In genomic region chr9:132154925-132155324, GRCh38 we compare ENCODE assay signal across 24 cellular contexts. TPM values are rescaled to one million over a fixed set of nuclear protein-coding genes. Genes with fewer than 3 reads are reported as not detected.
DNase-seq lines count a peak whose midpoint lies in the region; ATAC-seq, FAIRE-seq and TF ChIP-seq lines count a peak whose summit lies in the region.
"Had no signal": no experiment of that assay in that cellular context is flagged by ENCODE, and none has a peak within 500 bp of the region (broad histone marks: within the 10 kb centered on the region; RNA-seq: fewer than 3 reads in every experiment).

No MANE protein-coding gene starts in this region.

- ATAC-seq in mucosa of descending colon (no peak), GM21717 (IDR thresholded peaks at IDR 0.05; ENCODE audit: unreplicated experiment) (no peak)
- ATAC-seq: A549, PC-3 had no signal

- H3K27me3 ChIP-seq in BLaER1 = no peaks in the 10 kb centered on the region
- H3K27me3 ChIP-seq in H9 (ENCODE audit: insufficient read depth, low read length) = peaks cover 4% of the 10 kb centered on the region; the same call in 1 of the 2 replicates
- peaks cover 0 to 14% (median 3%) of the 10 kb centered on the region in 4 experiments; a peak in 5 of 7 replicates for H3K27me3 ChIP-seq in H1 (replicated peaks in 1 of 4; ENCODE audit: control insufficient read depth in 3 of 4, extremely low read depth in 1 of 4, insufficient read depth in 3 of 4, low read length in 3 of 4)
- H3K27me3 ChIP-seq in mesendoderm (ENCODE audit: insufficient read depth, low read length, poor library complexity) = peaks cover 4% of the 10 kb centered on the region

- no peak overlapping the region for H2BK12ac ChIP-seq in H9 (ENCODE audit: insufficient read length, low read depth, low read length)
- no peak overlapping the region for H2BK12ac ChIP-seq in H1 (ENCODE audit: low read depth, low read length)

- no peak overlapping the region for H3K18ac ChIP-seq in H9 (ENCODE audit: insufficient read length, low read depth, low read length)
- peak overlapping the region; percentile 75; the same call in 1 of the 2 replicates for H3K18ac ChIP-seq in H1 (ENCODE audit: extremely low read depth, low read length)
- H3K18ac ChIP-seq in mesendoderm (ENCODE audit: low read length) = no peak overlapping the region

- H3K4me3 Mint-ChIP-seq in H9 = peak overlapping the region in 1 of 2 experiments; percentile 19; a peak in 1 of 5 replicates
- H3K4me3 Mint-ChIP-seq: CD8-positive, alpha-beta memory T cell; IgD-negative memory B cell had no signal

- POLR2A ChIA-PET in H1 (lab: Charles Lee; ENCODE audit: partially characterized antibody) = interaction anchor here (0.6 to 1.7 kb wide), 2 partner anchors 9 to 20 kb away, joined by 3 to 7 read pairs; no protein-coding TSS in a partner anchor

- H4K20me1 ChIP-seq in BLaER1 (no peaks in the 10 kb centered on the region), H9 (ENCODE audit: control insufficient read depth, insufficient read depth, insufficient read length) (no peaks in the 10 kb centered on the region), H1 (replicated peaks in 1 of 2; ENCODE audit: control insufficient read depth in 1 of 2, insufficient read depth in 2 of 2, low read length in 2 of 2) (peaks cover 0 to 2% of the 10 kb centered on the region in 2 experiments)

- no peak overlapping the region for H3K27ac ChIP-seq in BLaER1
- H3K27ac ChIP-seq in H9 (ENCODE audit: insufficient read length, low read depth, low read length) = no peak overlapping the region
- no peak overlapping the region for H3K27ac ChIP-seq in H1 (ENCODE audit: low read depth, low read length)
- H3K27ac ChIP-seq in mesendoderm (ENCODE audit: low read depth, low read length) = no peak overlapping the region
- H3K27ac ChIP-seq: A549, RWPE1 had no signal

- WGBS in H9 (ENCODE audit: extremely low coverage, insufficient read length, low lambda C conversion rate) = no CpG with 5 or more reads among the region's 11 CpGs
- WGBS in H1 (ENCODE audit: extremely low coverage in 1 of 2, insufficient coverage in 1 of 2, insufficient read length in 1 of 2, insufficient replicate concordance in 2 of 2, low coverage in 1 of 2, low lambda C conversion rate in 2 of 2, missing lambda C conversion rate in 1 of 2), 2 experiments = 39% methylated on average over 11 of the region's 11 CpGs; no CpG with 5 or more reads in 1 of the 2 experiments
- no CpG with 5 or more reads among the region's 11 CpGs for WGBS in mesendoderm (ENCODE audit: extremely low coverage, insufficient coverage, low lambda C conversion rate)

- no peak overlapping the region for H3K23ac ChIP-seq in H9 (ENCODE audit: insufficient read length, low read depth, low read length)
- no peak overlapping the region for H3K23ac ChIP-seq in H1 (ENCODE audit: insufficient read length)
- no peak overlapping the region for H3K23ac ChIP-seq in mesendoderm (ENCODE audit: low read length)

- H2BK5ac ChIP-seq in H9 (ENCODE audit: insufficient read length, low read length) (no peak overlapping the region), H1 (ENCODE audit: low read depth, low read length) (no peak overlapping the region; the same call in 1 of the 2 replicates), mesendoderm (ENCODE audit: low read length) (no peak overlapping the region)

- peak overlapping the region in 2 of 3 experiments; percentile 28 to 60; a peak in 3 of 7 replicates for H3K27ac Mint-ChIP-seq in H9
- H3K27ac Mint-ChIP-seq: IgD-negative memory B cell had no signal

- H2BK120ac ChIP-seq in H9 (ENCODE audit: low read depth, low read length, poor library complexity, severe bottlenecking) = no peak overlapping the region
- H2BK120ac ChIP-seq in H1 (replicated peaks; ENCODE audit: low read depth, low read length) = no peak overlapping the region
- no peak overlapping the region for H2BK120ac ChIP-seq in mesendoderm (ENCODE audit: low read depth, low read length)

- no peak overlapping the region for H3K56ac ChIP-seq in H9 (ENCODE audit: insufficient read length, low read depth, low read length)
- no peak overlapping the region for H3K56ac ChIP-seq in H1 (replicated peaks; ENCODE audit: insufficient read length, low read depth, low read length)
- no peak overlapping the region for H3K56ac ChIP-seq in mesendoderm (ENCODE audit: low read length)

- H3T11ph ChIP-seq in H9 (ENCODE audit: low read length) = no peak overlapping the region

- peaks cover 13 to 23% of the 10 kb centered on the region in 2 experiments for H3K4me1 Mint-ChIP-seq in H9
- H3K4me1 Mint-ChIP-seq: CD8-positive, alpha-beta memory T cell; IgD-negative memory B cell had no signal

- peaks cover 76% of the 10 kb centered on the region for H3K27me3 Mint-ChIP-seq in H9 (ENCODE audit: low read depth)

- H3K36me3 ChIP-seq in BLaER1 = no peaks in the 10 kb centered on the region
- no peaks in the 10 kb centered on the region for H3K36me3 ChIP-seq in H1 (ENCODE audit: control insufficient read depth in 2 of 4, insufficient read depth in 4 of 4, low read length in 3 of 4)
- no peaks in the 10 kb centered on the region for H3K36me3 ChIP-seq in mesendoderm (ENCODE audit: control insufficient read depth, insufficient read depth, low read length)
- H3K36me3 ChIP-seq in mucosa of descending colon (ENCODE audit: low read depth) = no peaks in the 10 kb centered on the region
- H3K36me3 ChIP-seq: HAP-1 had no signal

- H4K5ac ChIP-seq in H9 (ENCODE audit: insufficient read length, low read depth, low read length) (no peak overlapping the region), H1 (ENCODE audit: insufficient read length, low read depth, low read length) (no peak overlapping the region), mesendoderm (ENCODE audit: low read length) (no peak overlapping the region)

- H2AK5ac ChIP-seq in H9 (ENCODE audit: insufficient read length, low read length) (no peak overlapping the region), H1 (ENCODE audit: low read depth, low read length) (no peak overlapping the region), mesendoderm (ENCODE audit: low read length) (no peak overlapping the region)

- H3K4ac ChIP-seq in H9 (ENCODE audit: low read depth, low read length) (no peak overlapping the region), H1 (replicated peaks; ENCODE audit: insufficient read length, low read depth, low read length) (no peak overlapping the region), mesendoderm (ENCODE audit: low read depth, low read length) (no peak overlapping the region)

- no peak for TF ChIP-seq CTCF in H9 (conservative IDR thresholded peaks at IDR 0.05)
- no peak for TF ChIP-seq CTCF in H1 (IDR thresholded peaks at IDR 0.05; ENCODE audit: control extremely low read depth in 1 of 3, insufficient read depth in 1 of 3, low read depth in 1 of 3, low read length in 3 of 3)
- no peak for TF ChIP-seq CTCF in mucosa of descending colon (IDR thresholded peaks at IDR 0.05)

- H4K91ac ChIP-seq in H9 (ENCODE audit: insufficient read length, low read depth, low read length) = no peak overlapping the region
- no peak overlapping the region for H4K91ac ChIP-seq in H1 (replicated peaks; ENCODE audit: insufficient read length, low read length)

- H4K8ac ChIP-seq in H9 (replicated peaks; ENCODE audit: insufficient read length, low read depth, low read length) (no peak overlapping the region), H1 (ENCODE audit: extremely low read depth, insufficient read depth, low read length) (no peak overlapping the region), mesendoderm (ENCODE audit: low read depth, low read length) (no peak overlapping the region)

- no peak overlapping the region for H2AFZ ChIP-seq in H9 (ENCODE audit: low read length)
- H2AFZ ChIP-seq in H1 (ENCODE audit: low read length) = peak overlapping the region; percentile 62

- H2BK15ac ChIP-seq in H9 (ENCODE audit: low read depth, low read length) (no peak overlapping the region), H1 (ENCODE audit: low read length) (no peak overlapping the region), mesendoderm (replicated peaks; ENCODE audit: low read depth) (no peak overlapping the region)

- no peaks in the 10 kb centered on the region for H3K79me1 ChIP-seq in H9 (ENCODE audit: insufficient read depth, low read depth, low read length, poor library complexity, severe bottlenecking)
- H3K79me1 ChIP-seq in H1 (ENCODE audit: low read depth, low read length) = no peaks in the 10 kb centered on the region
- H3K79me1 ChIP-seq in mesendoderm (ENCODE audit: low read length) = no peaks in the 10 kb centered on the region

- peak overlapping the region; percentile 19; the same call in 1 of the 2 replicates for H3K4me2 ChIP-seq in BLaER1
- H3K4me2 ChIP-seq in H9 (ENCODE audit: insufficient read depth, insufficient read length, low read length) = no peak overlapping the region
- H3K4me2 ChIP-seq in H1 (ENCODE audit: insufficient read depth in 1 of 2, low read depth in 2 of 2, low read length in 2 of 2) = 0 out of 4 replicates have a peak overlapping the region, but pooled peaks have one; percentile 6 to 8
- no peak overlapping the region for H3K4me2 ChIP-seq in mesendoderm (ENCODE audit: low read length)
- H3K4me2 ChIP-seq: A549 had no signal

- H3K79me2 ChIP-seq in H9 (ENCODE audit: insufficient read depth, low read length) (no peaks in the 10 kb centered on the region), H1 (ENCODE audit: control insufficient read depth in 1 of 2, insufficient read depth in 2 of 2, low read length in 2 of 2) (no peaks in the 10 kb centered on the region), mesendoderm (ENCODE audit: control insufficient read depth, insufficient read depth, low read length) (no peaks in the 10 kb centered on the region)

- TF ChIP-seq RAD21 in H1 (IDR thresholded peaks at IDR 0.05 in 1 of 2, conservative IDR thresholded peaks at IDR 0.05 in 1 of 2; ENCODE audit: low read depth in 2 of 2, low read length in 2 of 2) = no peak; a peak in 1 of 4 replicates

- no peak overlapping the region for H3K4me3 ChIP-seq in BLaER1
- H3K4me3 ChIP-seq in H1 (ENCODE audit: extremely low read depth in 1 of 4, insufficient read depth in 2 of 4, low read depth in 3 of 4, low read length in 4 of 4) = no peak overlapping the region
- H3K4me3 ChIP-seq in mesendoderm (ENCODE audit: low read length) = no peak overlapping the region
- H3K4me3 ChIP-seq in mucosa of descending colon = no peak overlapping the region
- H3K4me3 ChIP-seq: A549, HAP-1 had no signal

- intact Hi-C loops in mucosa of descending colon (cut with DNase I, micrococcal nuclease) = no loop called here

- no peak for TF ChIP-seq EP300 in H1 (IDR thresholded peaks at IDR 0.05; ENCODE audit: borderline replicate concordance in 1 of 2, low read depth in 2 of 2, low read length in 2 of 2)

- H3K23me2 ChIP-seq in H9 (ENCODE audit: insufficient read length, low read depth, low read length, poor library complexity, severe bottlenecking) (no peaks in the 10 kb centered on the region), H1 (ENCODE audit: low read depth, low read length) (no peaks in the 10 kb centered on the region)

- H3K4me1 ChIP-seq in BLaER1 = peaks cover 52% of the 10 kb centered on the region
- peaks cover 3% of the 10 kb centered on the region; the same call in 1 of the 2 replicates for H3K4me1 ChIP-seq in H9 (ENCODE audit: insufficient read depth, low read length)
- H3K4me1 ChIP-seq in H1 (replicated peaks in 1 of 4; ENCODE audit: control insufficient read depth in 3 of 4, insufficient read depth in 4 of 4, low read length in 3 of 4) = peaks cover 0 to 12% (median 6%) of the 10 kb centered on the region in 4 experiments; a peak in 5 of 7 replicates
- no peaks in the 10 kb centered on the region for H3K4me1 ChIP-seq in mesendoderm (ENCODE audit: control insufficient read depth, low read depth, low read length)
- H3K4me1 ChIP-seq in mucosa of descending colon (ENCODE audit: low read depth) = no peaks in the 10 kb centered on the region
- H3K4me1 ChIP-seq: A549, HAP-1 had no signal

- TF ChIP-seq POLR2A in H1 (IDR thresholded peaks at IDR 0.05; ENCODE audit: control extremely low read depth in 1 of 2, low read depth in 2 of 2, low read length in 2 of 2) = no peak

- CTCF ChIA-PET in H1 (lab: Charles Lee; ENCODE audit: partially characterized antibody) = interaction anchor here (0.5 to 6.6 kb wide), 9 partner anchors 11 to 582 kb away, joined by 3 to 26 read pairs (median 4); no protein-coding TSS in a partner anchor

- no peaks in the 10 kb centered on the region; a peak in 1 of 5 replicates for H3K9me3 Mint-ChIP-seq in H9
- H3K9me3 Mint-ChIP-seq: CD8-positive, alpha-beta memory T cell; IgD-negative memory B cell had no signal

- H3K9ac ChIP-seq in BLaER1 (no peak overlapping the region), H9 (ENCODE audit: extremely low read depth, insufficient read length, low read length) (no peak overlapping the region), H1 (replicated peaks in 1 of 4; ENCODE audit: extremely low read depth in 1 of 4, low read depth in 3 of 4, low read length in 3 of 4) (no peak overlapping the region), mesendoderm (ENCODE audit: low read length) (no peak overlapping the region)

- H2BK20ac ChIP-seq in H9 (ENCODE audit: low read depth, low read length, poor library complexity, severe bottlenecking) (no peak overlapping the region), H1 (ENCODE audit: low read length) (0 out of 2 replicates have a peak overlapping the region, but pooled peaks have one; percentile 6)

- DNase-seq in H9 = peak; percentile 65
- DNase-seq in H1 (ENCODE audit: low read depth in 1 of 2, low spot score in 2 of 2) = no peak
- peak; percentile 45 for DNase-seq in mesendoderm
- no peak for DNase-seq in germinal center (ENCODE audit: low spot score)
- DNase-seq in mucosa of descending colon = no peak
- DNase-seq: CD8-positive, alpha-beta memory T cell; DMS53; Kasumi-1; MM.1S; NCI-H1092 treated with DMSO at 0.1 percent for 48 hours; NCI-H2081 treated with DMSO at 0.1 percent for 48 hours; NCI-H510A treated with DMSO at 0.1 percent for 48 hours; NCI-H774; PC-3; SIG-M5 had no signal

- peak; percentile 72 for FAIRE-seq in H1 (lab: Jason Lieb, UNC)
- FAIRE-seq: A549, GM12892, GM18507, HTR-8/SVneo had no signal

- H3K14ac ChIP-seq in H9 (ENCODE audit: insufficient read depth, low read length) (no peak overlapping the region), H1 (ENCODE audit: insufficient read length) (no peak overlapping the region)

- H3K9me3 ChIP-seq in BLaER1 (no peaks in the 10 kb centered on the region), H9 (ENCODE audit: control insufficient read depth, low read depth, low read length) (no peaks in the 10 kb centered on the region), H1 (ENCODE audit: insufficient read depth in 2 of 2, low read depth in 1 of 2, low read length in 1 of 2) (no peaks in the 10 kb centered on the region), mucosa of descending colon (no peaks in the 10 kb centered on the region)
- H3K9me3 ChIP-seq: A549, HAP-1 had no signal

- no peaks in the 10 kb centered on the region for H3K36me3 Mint-ChIP-seq in H9 (ENCODE audit: insufficient read depth in 1 of 3, low read depth in 3 of 3)
- H3K36me3 Mint-ChIP-seq: CD8-positive, alpha-beta memory T cell; IgD-negative memory B cell had no signal

RNA-seq across cellular contexts. Expression of gene NTNG2, which starts 6.9 kb away (rescaled TPM):
- total RNA-seq in H9 (2021) (0.52 and 0.66 TPM in 2 replicates), mucosa of descending colon (under 1 TPM; 0.41 to 0.73 (median 0.43) TPM)
- 0.52 and 1.4 TPM in 2 replicates for total RNA-seq in H1 (2021; fragmentation: NEBNext Ultra II Directional; extraction: Animal tissue kit (Norgen Biotek cat#: 25700))
- 1.2 and 1.5 TPM in 2 replicates for polyA plus RNA-seq in H1 (2011; rRNA removed)
- 2.6 TPM for polyA plus RNA-seq in H1 (2011; cell fraction: cytosol; rRNA removed)
- polyA plus RNA-seq in H1 (2011; cell fraction: nucleus; rRNA removed) = 2.6 TPM
- 0.29 to 2.3 TPM (median 1.3 TPM) in 4 replicates for polyA plus RNA-seq in H1 (2012, experiment 1 of 2)
- 0.37 TPM for polyA plus RNA-seq in H1 (2012, experiment 2 of 2)
- 0.30 TPM for polyA plus RNA-seq in H1 (2013, experiment 1 of 2)
- polyA plus RNA-seq in H1 (2013, experiment 2 of 2) = 0.61 TPM
- 0.57 and 0.80 TPM in 2 replicates for polyA minus RNA-seq in H1 (2011; rRNA and poly(A)+ RNA removed)
- 1.7 TPM for polyA minus RNA-seq in H1 (2011; cell fraction: cytosol; rRNA and poly(A)+ RNA removed)
- polyA minus RNA-seq in H1 (2011; cell fraction: nucleus; rRNA and poly(A)+ RNA removed) = 1.1 TPM
- polyA plus RNA-seq in mesendoderm (2013, experiment 1 of 2) = 0.03 TPM
- polyA plus RNA-seq in mesendoderm (2013, experiment 2 of 2) = 0.11 TPM

Comparison
In these comparisons a context has a peak if more than half of its experiments do, and no peak if none do; other contexts are left out.
1. H3K4me2 ChIP-seq: peak in BLaER1 (single experiment) and H1 (2 of 2); none in H9 (single experiment) and mesendoderm (single experiment).
2. DNase-seq: peak in H9 (single experiment) and mesendoderm (single experiment); none in H1 (0 of 2), germinal center (single experiment) and mucosa of descending colon (0 of 3).